Comparison of ENCODE assay signal across 11 cellular contexts in genomic region chr17:49229076-49229804, GRCh38. TPM values are rescaled to one million over a fixed set of nuclear protein-coding genes. Genes with fewer than 3 reads are reported as not detected.
DNase-seq lines count a peak whose midpoint lies in the region; ATAC-seq, FAIRE-seq and TF ChIP-seq lines count a peak whose summit lies in the region.
"Had no signal": no experiment of that assay in that cellular context is flagged by ENCODE, and none has a peak within 500 bp of the region (broad histone marks: within the 10 kb centered on the region; RNA-seq: fewer than 3 reads in every experiment).

No MANE protein-coding gene starts in this region.

- H3K4me3 ChIP-seq in CD4-positive, CD25-positive, alpha-beta regulatory T cell (ENCODE audit: low read depth, low read length), result no peak overlapping the region
- H3K4me3 ChIP-seq in GM23338 (peak overlapping the region; percentile 91), K562 (no peak overlapping the region)

- in situ Hi-C loops in K562 (cut with MboI), result no loop called here

- no peaks in the 10 kb centered on the region for H4K20me1 ChIP-seq in GM23338 (replicated peaks; ENCODE audit: insufficient read depth)
- H4K20me1 ChIP-seq in K562 (replicated peaks; ENCODE audit: control insufficient read depth, insufficient read depth, low read length), result no peaks in the 10 kb centered on the region

- no peak for TF ChIP-seq POLR2A in K562 (conservative IDR thresholded peaks at IDR 0.05)

- intact Hi-C loops in K562 (cut with micrococcal nuclease), result loop anchor here (5.0 kb wide), 3 partner anchors 37 to 277 kb away; no protein-coding TSS in a partner anchor

- H3K27ac ChIP-seq in CD4-positive, CD25-positive, alpha-beta regulatory T cell (ENCODE audit: insufficient read depth, low read length, poor library complexity, severe bottlenecking), result no peak overlapping the region
- H3K27ac ChIP-seq in GM23338 (ENCODE audit: low read depth) (no peak overlapping the region), K562 (ENCODE audit: extremely low read depth, low read depth, low read length) (no peak overlapping the region)
- H3K27ac ChIP-seq: testis had no signal

- peaks cover 17% of the 10 kb centered on the region for H3K27me3 ChIP-seq in CD4-positive, CD25-positive, alpha-beta regulatory T cell (ENCODE audit: control insufficient read depth, insufficient read depth, low read length)
- peaks cover 75% of the 10 kb centered on the region for H3K27me3 ChIP-seq in GM23338 (ENCODE audit: insufficient read depth)
- peaks cover 0 to 43% of the 10 kb centered on the region in 2 experiments; a peak in 3 of 5 replicates for H3K27me3 ChIP-seq in K562 (ENCODE audit: control insufficient read depth in 2 of 2, insufficient read depth in 2 of 2, low read length in 2 of 2)
- H3K27me3 ChIP-seq: testis had no signal

- no peak for ATAC-seq in CD4-positive, CD25-positive, alpha-beta regulatory T cell (ENCODE audit: low read depth in 2 of 2)
- ATAC-seq in GM23338, result no peak
- ATAC-seq in K562, result no peak
- no peak for ATAC-seq in GM19463 (IDR thresholded peaks at IDR 0.05; ENCODE audit: unreplicated experiment)

- peaks cover 0 to 1% (median 0%) of the 10 kb centered on the region in 7 donors for H3K9me3 Mint-ChIP-seq in CD4-positive, CD25-positive, alpha-beta regulatory T cell
- H3K9me3 Mint-ChIP-seq in GM23338 (no peaks in the 10 kb centered on the region), nephron progenitor cell (no peaks in the 10 kb centered on the region)

- no peak for TF ChIP-seq RAD21 in K562 (CRISPR knock-in tag; conservative IDR thresholded peaks at IDR 0.05 in 1 of 2, IDR thresholded peaks at IDR 0.05 in 1 of 2)

- H3K27me3 Mint-ChIP-seq in CD4-positive, CD25-positive, alpha-beta regulatory T cell, result peaks cover 71% of the 10 kb centered on the region
- H3K27me3 Mint-ChIP-seq in GM23338 (ENCODE audit: insufficient read depth, low read depth, poor library complexity) (peaks cover 71% of the 10 kb centered on the region), nephron progenitor cell (ENCODE audit: low read depth, poor library complexity) (peaks cover 63% of the 10 kb centered on the region)

- POLR2A ChIA-PET in K562 (lab: Yijun Ruan, JAX), result no interaction called here

- FAIRE-seq in K562 (lab: Jason Lieb, UNC), result no peak

- H3K4me1 Mint-ChIP-seq in CD4-positive, CD25-positive, alpha-beta regulatory T cell, result peaks cover 0 to 30% (median 14%) of the 10 kb centered on the region in 4 donors
- peaks cover 14% of the 10 kb centered on the region for H3K4me1 Mint-ChIP-seq in GM23338
- H3K4me1 Mint-ChIP-seq in nephron progenitor cell, result peaks cover 28% of the 10 kb centered on the region

- H3K4me1 ChIP-seq in CD4-positive, CD25-positive, alpha-beta regulatory T cell (ENCODE audit: control insufficient read depth, insufficient read depth, low read length, poor library complexity, severe bottlenecking), result peaks cover 30% of the 10 kb centered on the region
- peaks cover 16% of the 10 kb centered on the region; the same call in 1 of the 2 replicates for H3K4me1 ChIP-seq in GM23338 (ENCODE audit: insufficient read depth)
- peaks cover 5 to 23% of the 10 kb centered on the region in 2 experiments; a peak in 4 of 5 replicates for H3K4me1 ChIP-seq in K562 (replicated peaks in 1 of 2; ENCODE audit: control insufficient read depth in 2 of 2, insufficient read depth in 2 of 2, low read length in 2 of 2)

- H2AFZ ChIP-seq in GM23338, result no peak overlapping the region
- no peak overlapping the region for H2AFZ ChIP-seq in K562 (ENCODE audit: low read depth, low read length)

- H3K9me1 ChIP-seq in K562 (ENCODE audit: control insufficient read depth, insufficient read depth, low read length), result no peaks in the 10 kb centered on the region

- H3K36me3 Mint-ChIP-seq in CD4-positive, CD25-positive, alpha-beta regulatory T cell, result no peaks in the 10 kb centered on the region
- no peaks in the 10 kb centered on the region; the same call in 2 of the 3 replicates for H3K36me3 Mint-ChIP-seq in GM23338 (ENCODE audit: low read depth)
- H3K36me3 Mint-ChIP-seq in nephron progenitor cell (ENCODE audit: low read depth), result no peaks in the 10 kb centered on the region

- H3F3A ChIP-seq in GM23338 (replicated peaks; ENCODE audit: low read depth), result peaks cover 4% of the 10 kb centered on the region; the same call in 1 of the 2 replicates

- WGBS in K562 (ENCODE audit: insufficient coverage, low coverage, missing lambda C conversion rate), result 3% methylated on average over 6 of the region's 6 CpGs

- H3K9me3 ChIP-seq in CD4-positive, CD25-positive, alpha-beta regulatory T cell (ENCODE audit: control insufficient read depth in 2 of 2, low read length in 2 of 2), result no peaks in the 10 kb centered on the region
- no peaks in the 10 kb centered on the region; the same call in 1 of the 2 replicates for H3K9me3 ChIP-seq in K562 (replicated peaks; ENCODE audit: control insufficient read depth, insufficient read depth, low read depth, low read length)
- H3K9me3 ChIP-seq: testis had no signal

- H3K4me2 ChIP-seq in GM23338 (peak overlapping the region; percentile 96), K562 (ENCODE audit: insufficient read depth, low read length) (no peak overlapping the region)

- CTCF ChIA-PET in K562 (lab: Yijun Ruan, JAX; ENCODE audit: low intra/inter-chr PET ratio), result no interaction called here

- TF ChIP-seq CTCF in GM23338 (conservative IDR thresholded peaks at IDR 0.05; ENCODE audit: low read depth in 2 of 2) (no peak), K562 (IDR thresholded peaks at IDR 0.05 in 2 of 3, conservative IDR thresholded peaks at IDR 0.05 in 1 of 3; ENCODE audit: insufficient read depth in 2 of 3, low read depth in 1 of 3, low read length in 3 of 3) (no peak), nephron progenitor cell (IDR thresholded peaks at IDR 0.05) (no peak)

- H3K9me2 ChIP-seq in GM23338 (ENCODE audit: insufficient read depth), result no peaks in the 10 kb centered on the region

- DNase-seq in CD4-positive, CD25-positive, alpha-beta regulatory T cell, result no peak
- DNase-seq in GM23338 (ENCODE audit: low spot score), result no peak
- no peak for DNase-seq in K562 (ENCODE audit: extremely low read depth in 1 of 4, low spot score in 3 of 4)
- DNase-seq in nephron progenitor cell, result no peak
- no peak for DNase-seq in NCI-H774 (lab: John Stamatoyannopoulos, UW)
- no peak for DNase-seq in activated CD4-positive, CD25-positive, alpha-beta regulatory T cell (lab: John Stamatoyannopoulos, UW)
- DNase-seq: NCI-H2029 treated with DMSO at 0.1 percent for 48 hours, testis had no signal

- H3K9ac ChIP-seq in K562 (ENCODE audit: insufficient read depth in 1 of 2, low read depth in 2 of 2, low read length in 2 of 2), result no peak overlapping the region

- H3K4me3 Mint-ChIP-seq in CD4-positive, CD25-positive, alpha-beta regulatory T cell, result peak overlapping the region; percentile 54 to 84 (median 82)
- H3K4me3 Mint-ChIP-seq in GM23338, result peak overlapping the region; percentile 70
- H3K4me3 Mint-ChIP-seq in nephron progenitor cell, result peak overlapping the region; percentile 74

- H3K79me2 ChIP-seq in GM23338 (replicated peaks; ENCODE audit: insufficient read depth) (no peaks in the 10 kb centered on the region), K562 (ENCODE audit: control insufficient read depth, insufficient read depth, low read length) (no peaks in the 10 kb centered on the region)

- peak overlapping the region in 1 of 3 donors; percentile 49 for H3K27ac Mint-ChIP-seq in CD4-positive, CD25-positive, alpha-beta regulatory T cell
- H3K27ac Mint-ChIP-seq in GM23338, result no peak overlapping the region
- no peak overlapping the region for H3K27ac Mint-ChIP-seq in nephron progenitor cell

- no peaks in the 10 kb centered on the region for H3K36me3 ChIP-seq in CD4-positive, CD25-positive, alpha-beta regulatory T cell (ENCODE audit: control insufficient read depth, insufficient read depth, low read length)
- H3K36me3 ChIP-seq in GM23338 (ENCODE audit: insufficient read depth), result no peaks in the 10 kb centered on the region
- H3K36me3 ChIP-seq in K562 (ENCODE audit: control insufficient read depth, insufficient read depth, low read length), result no peaks in the 10 kb centered on the region

- no peak for TF ChIP-seq EP300 in K562 (IDR thresholded peaks at IDR 0.05; ENCODE audit: low read length)

- no TSS peak for BruUV-seq in K562 (replicated peaks; lab: Mats Ljungman, UMichigan)

RNA-seq across cellular contexts. Expression of gene PHOSPHO1, which starts 1.3 kb away (rescaled TPM):
- not detected for total RNA-seq in CD4-positive, CD25-positive, alpha-beta regulatory T cell
- polyA plus RNA-seq in CD4-positive, CD25-positive, alpha-beta regulatory T cell, result under 1 TPM in 3 of 4 donors, not detected in 1; 0.11 to 0.24 (median 0.15) TPM
- total RNA-seq in GM23338 (2014; rRNA removed; shearing (Covaris generic)), result 2.2 and 2.4 TPM in 2 replicates
- polyA plus RNA-seq in GM23338 (2016; fragmentation: Nextera tagmentation; extraction: Ambion mirVana) (0.38 and 0.71 TPM in 2 replicates), K562 (2011; rRNA removed) (0.06 TPM in 1 of 2 replicates, not detected in the other), K562 (2014; fragmentation: Illumina TruSeq; extraction: Trizol) (not detected in 2 replicates), K562 (2014; fragmentation: Nextera tagmentation; extraction: Ambion mirVana) (not detected), K562 (2014; rRNA removed) (not detected in 2 replicates)
- total RNA-seq in K562 (2011; cell fraction: chromatin; rRNA removed; ENCODE audit: low replicate concordance), result not detected in 2 replicates
- total RNA-seq in K562 (2011; cell fraction: nucleolus; rRNA removed), result 0.17 TPM in 1 of 2 replicates, not detected in the other
- not detected in 2 replicates for total RNA-seq in K562 (2011; cell fraction: nucleoplasm; rRNA removed)
- total RNA-seq in K562 (2014; rRNA removed) (0.16 TPM in 1 of 2 replicates, not detected in the other), K562 (2014; rRNA removed; fragmentation: Illumina TruSeq; extraction: Trizol) (not detected in 2 replicates), K562 (2015; rRNA removed; fragmentation: Illumina TruSeq; extraction: Trizol) (0.07 TPM in 1 of 2 replicates, not detected in the other), K562 (2021) (0.13 TPM in 1 of 2 replicates, not detected in the other)
- 0.21 TPM in 1 of 2 replicates, not detected in the other for polyA plus RNA-seq in K562 (2011; cell fraction: cytosol; rRNA removed)
- polyA plus RNA-seq in K562 (2011; cell fraction: nucleus; rRNA removed), result 0.09 TPM in 1 of 2 replicates, not detected in the other
- 0.09 and 0.54 TPM in 2 replicates for polyA plus RNA-seq in K562 (2012)
- polyA minus RNA-seq in K562 (2011; rRNA and poly(A)+ RNA removed), result not detected in 2 replicates
- polyA minus RNA-seq in K562 (2011; cell fraction: cytosol; rRNA and poly(A)+ RNA removed), result not detected in 2 replicates
- not detected in 2 replicates for polyA minus RNA-seq in K562 (2011; cell fraction: nucleus; rRNA and poly(A)+ RNA removed)
- total RNA-seq: activated CD8-positive, alpha-beta memory T cell treated with anti-CD3 and anti-CD28 coated beads for 36 hours; lung microvascular endothelial cell had no signal

RNA-seq across cellular contexts. Expression of gene ABI3, which starts 18.7 kb away (rescaled TPM):
- total RNA-seq in CD4-positive, CD25-positive, alpha-beta regulatory T cell, result 6.5 TPM
- polyA plus RNA-seq in CD4-positive, CD25-positive, alpha-beta regulatory T cell, result 10 to 100 TPM; 12.1 to 27.6 (median 17.3) TPM
- 1.2 and 3.0 TPM in 2 replicates for total RNA-seq in GM23338 (2014; rRNA removed; shearing (Covaris generic))
- polyA plus RNA-seq in GM23338 (2016; fragmentation: Nextera tagmentation; extraction: Ambion mirVana) (1.8 and 2.4 TPM in 2 replicates), K562 (2011; rRNA removed) (not detected in 2 replicates), K562 (2014; fragmentation: Illumina TruSeq; extraction: Trizol) (not detected in 2 replicates), K562 (2014; fragmentation: Nextera tagmentation; extraction: Ambion mirVana) (not detected), K562 (2014; rRNA removed) (not detected in 2 replicates)
- not detected in 2 replicates for total RNA-seq in K562 (2011; cell fraction: chromatin; rRNA removed; ENCODE audit: low replicate concordance)
- not detected in 2 replicates for total RNA-seq in K562 (2011; cell fraction: nucleolus; rRNA removed)
- not detected in 2 replicates for total RNA-seq in K562 (2011; cell fraction: nucleoplasm; rRNA removed)
- total RNA-seq in K562 (2014; rRNA removed) (not detected in 2 replicates), K562 (2014; rRNA removed; fragmentation: Illumina TruSeq; extraction: Trizol) (not detected in 2 replicates), K562 (2015; rRNA removed; fragmentation: Illumina TruSeq; extraction: Trizol) (not detected in 2 replicates), K562 (2021) (0.09 TPM in 1 of 2 replicates, not detected in the other)
- not detected in 2 replicates for polyA plus RNA-seq in K562 (2011; cell fraction: cytosol; rRNA removed)
- polyA plus RNA-seq in K562 (2011; cell fraction: nucleus; rRNA removed), result not detected in 2 replicates
- polyA plus RNA-seq in K562 (2012), result not detected in 2 replicates
- polyA minus RNA-seq in K562 (2011; rRNA and poly(A)+ RNA removed), result not detected in 2 replicates
- not detected in 2 replicates for polyA minus RNA-seq in K562 (2011; cell fraction: cytosol; rRNA and poly(A)+ RNA removed)
- not detected in 2 replicates for polyA minus RNA-seq in K562 (2011; cell fraction: nucleus; rRNA and poly(A)+ RNA removed)

RNA-seq across cellular contexts. Expression of gene GNGT2, which starts 18.9 kb away (rescaled TPM):
- 1.5 TPM for total RNA-seq in CD4-positive, CD25-positive, alpha-beta regulatory T cell
- polyA plus RNA-seq in CD4-positive, CD25-positive, alpha-beta regulatory T cell, result 10 to 100 TPM in 1 of 4 donors, 1 to 10 TPM in 3; 4.1 to 11.4 (median 7.4) TPM
- 0.42 TPM in 1 of 2 replicates, not detected in the other for total RNA-seq in GM23338 (2014; rRNA removed; shearing (Covaris generic))
- polyA plus RNA-seq in GM23338 (2016; fragmentation: Nextera tagmentation; extraction: Ambion mirVana) (0.56 and 1.5 TPM in 2 replicates), K562 (2011; rRNA removed) (not detected in 2 replicates), K562 (2014; fragmentation: Illumina TruSeq; extraction: Trizol) (not detected in 2 replicates), K562 (2014; fragmentation: Nextera tagmentation; extraction: Ambion mirVana) (not detected), K562 (2014; rRNA removed) (not detected in 2 replicates)
- total RNA-seq in K562 (2011; cell fraction: chromatin; rRNA removed; ENCODE audit: low replicate concordance), result not detected in 2 replicates
- total RNA-seq in K562 (2011; cell fraction: nucleolus; rRNA removed), result not detected in 2 replicates
- total RNA-seq in K562 (2011; cell fraction: nucleoplasm; rRNA removed), result not detected in 2 replicates
- total RNA-seq in K562 (2014; rRNA removed) (not detected in 2 replicates), K562 (2014; rRNA removed; fragmentation: Illumina TruSeq; extraction: Trizol) (not detected in 2 replicates), K562 (2015; rRNA removed; fragmentation: Illumina TruSeq; extraction: Trizol) (not detected in 2 replicates), K562 (2021) (not detected in 2 replicates)
- not detected in 2 replicates for polyA plus RNA-seq in K562 (2011; cell fraction: cytosol; rRNA removed)
- not detected in 2 replicates for polyA plus RNA-seq in K562 (2011; cell fraction: nucleus; rRNA removed)
- polyA plus RNA-seq in K562 (2012), result not detected in 2 replicates
- polyA minus RNA-seq in K562 (2011; rRNA and poly(A)+ RNA removed), result not detected in 2 replicates
- not detected in 2 replicates for polyA minus RNA-seq in K562 (2011; cell fraction: cytosol; rRNA and poly(A)+ RNA removed)
- not detected in 2 replicates for polyA minus RNA-seq in K562 (2011; cell fraction: nucleus; rRNA and poly(A)+ RNA removed)
